Comparison of ENCODE assay signal across 9 cellular contexts in genomic region chr1:41432481-41433280, GRCh38. TPM values are rescaled to one million over a fixed set of nuclear protein-coding genes. Genes with fewer than 3 reads are reported as not detected.
DNase-seq lines count a peak whose midpoint lies in the region; ATAC-seq and TF ChIP-seq lines count a peak whose summit lies in the region.
"Had no signal": no experiment of that assay in that cellular context is flagged by ENCODE, and none has a peak within 500 bp of the region (broad histone marks: within the 10 kb centered on the region; RNA-seq: fewer than 3 reads in every experiment).

No MANE protein-coding gene starts in this region.

- no peak overlapping the region for H3K4me3 Mint-ChIP-seq in naive B cell

- H3K9me2 ChIP-seq in OCI-LY1 (ENCODE audit: low read depth, low read length) = no peaks in the 10 kb centered on the region

- H3K27me3 ChIP-seq in OCI-LY1 (ENCODE audit: insufficient read depth, low read length) (0 out of 2 replicates have a peak, but pooled peaks cover 4% of the 10 kb centered on the region), esophagus squamous epithelium (peaks cover 0 to 31% (median 0%) of the 10 kb centered on the region in 4 donors)

- H3K27ac Mint-ChIP-seq in naive B cell = no peak overlapping the region

- H3K9me3 Mint-ChIP-seq in naive B cell = no peaks in the 10 kb centered on the region

- no peaks in the 10 kb centered on the region for H3K4me1 Mint-ChIP-seq in naive B cell

- H3K9me3 ChIP-seq in OCI-LY1 (ENCODE audit: low read length) (no peaks in the 10 kb centered on the region), esophagus squamous epithelium (no peaks in the 10 kb centered on the region)

- ATAC-seq in HG03442 (IDR thresholded peaks at IDR 0.05; ENCODE audit: unreplicated experiment) (peak; percentile 58), naive B cell (ENCODE audit: low read depth in 2 of 2) (peak in 1 of 2 donors; percentile 58), HG02610 (IDR thresholded peaks at IDR 0.05; ENCODE audit: unreplicated experiment) (no peak)

- WGBS in esophagus squamous epithelium, 2 donors = 23 to 48% methylated on average over 11 to 12 of the region's 17 CpGs

- H3K9ac ChIP-seq in OCI-LY1 (ENCODE audit: low read length) = no peak overlapping the region

- no peaks in the 10 kb centered on the region for H3K79me2 ChIP-seq in OCI-LY1 (ENCODE audit: insufficient read depth, low read length)

- H3K4me2 ChIP-seq in OCI-LY1 (ENCODE audit: low read length) = no peak overlapping the region

- H2AFZ ChIP-seq in OCI-LY1 (ENCODE audit: low read length) = no peak overlapping the region

- peaks cover 18 to 68% (median 63%) of the 10 kb centered on the region in 3 donors for H3K27me3 Mint-ChIP-seq in naive B cell

- no peak overlapping the region for H3K27ac ChIP-seq in OCI-LY1 (ENCODE audit: low read depth, low read length, poor library complexity, severe bottlenecking)
- H3K27ac ChIP-seq in esophagus squamous epithelium = peak overlapping the region; percentile 24 to 62 (median 46)

- intact Hi-C loops in esophagus squamous epithelium (cut with DNase I) = loop anchor here (5.0 kb wide), 1 partner anchor 165 kb away; no protein-coding TSS in a partner anchor

- H3F3A ChIP-seq in OCI-LY1 (ENCODE audit: insufficient read depth, low read length) = no peaks in the 10 kb centered on the region

- no peak for TF ChIP-seq POLR2A in esophagus squamous epithelium (IDR thresholded peaks at IDR 0.05)

- DNase-seq in DMS 273 treated with DMSO at 0.1 percent for 48 hours (lab: John Stamatoyannopoulos, UW) = peak; percentile 100
- peak; percentile 54 for DNase-seq in activated T-cell treated with anti-CD3 and anti-CD28 coated beads for 4 hours
- DNase-seq in esophagus squamous epithelium (lab: John Stamatoyannopoulos, UW) = peak; percentile 7
- DNase-seq in naive B cell = peak; percentile 39
- peak; percentile 60 for DNase-seq in stimulated activated CD8-positive, alpha-beta memory T cell treated with anti-CD3 and anti-CD28 coated beads, Interleukin-7, amount 100 ng/mL, for 24 hours (ENCODE audit: low read depth)

- H3K4me3 ChIP-seq in OCI-LY1 (ENCODE audit: low read depth, low read length, poor library complexity, severe bottlenecking) (no peak overlapping the region), esophagus squamous epithelium (peak overlapping the region in 1 of 4 donors; percentile 8)

- TF ChIP-seq CTCF in OCI-LY1 (IDR thresholded peaks at IDR 0.05; ENCODE audit: low read length) = peak; percentile 83
- peak; percentile 77 to 97 (median 93) for TF ChIP-seq CTCF in esophagus squamous epithelium (IDR thresholded peaks at IDR 0.05)

- no peaks in the 10 kb centered on the region for H4K20me1 ChIP-seq in OCI-LY1 (ENCODE audit: insufficient read depth, low read length)

- no peaks in the 10 kb centered on the region for H3K36me3 Mint-ChIP-seq in naive B cell

- no peaks in the 10 kb centered on the region for H3K4me1 ChIP-seq in OCI-LY1 (ENCODE audit: insufficient read depth, low read length, severe bottlenecking)
- H3K4me1 ChIP-seq in esophagus squamous epithelium = peaks cover 17 to 22% (median 18%) of the 10 kb centered on the region in 3 donors

- H3K36me3 ChIP-seq in OCI-LY1 (ENCODE audit: insufficient read depth, low read length) (no peaks in the 10 kb centered on the region), esophagus squamous epithelium (no peaks in the 10 kb centered on the region)

RNA-seq across cellular contexts. Expression of gene EDN2, which starts 51.8 kb away (rescaled TPM):
- 10 to 100 TPM in 1 of 4 donors, 1 to 10 TPM in 2, under 1 TPM in 1; 0.35 to 18.3 (median 1.4) TPM for total RNA-seq in esophagus squamous epithelium
- polyA plus RNA-seq in naive B cell (ENCODE audit: low read depth in 6 of 6) = not detected
- total RNA-seq: activated CD8-positive, alpha-beta memory T cell treated with anti-CD3 and anti-CD28 coated beads for 36 hours had no signal

Comparison
In these comparisons a context has a peak if more than half of its experiments do, and no peak if none do; other contexts are left out.
1. DNase-seq: peak in every context shown above with its lines; median percentile 100 in DMS 273 treated with DMSO at 0.1 percent for 48 hours; 60 in stimulated activated CD8-positive, alpha-beta memory T cell treated with anti-CD3 and anti-CD28 coated beads, Interleukin-7, amount 100 ng/mL, for 24 hours; 54 in activated T-cell treated with anti-CD3 and anti-CD28 coated beads for 4 hours; 39 in naive B cell; 7 in esophagus squamous epithelium.